8 cellular contexts compared by ENCODE assay signal in the genomic region with DNA sequence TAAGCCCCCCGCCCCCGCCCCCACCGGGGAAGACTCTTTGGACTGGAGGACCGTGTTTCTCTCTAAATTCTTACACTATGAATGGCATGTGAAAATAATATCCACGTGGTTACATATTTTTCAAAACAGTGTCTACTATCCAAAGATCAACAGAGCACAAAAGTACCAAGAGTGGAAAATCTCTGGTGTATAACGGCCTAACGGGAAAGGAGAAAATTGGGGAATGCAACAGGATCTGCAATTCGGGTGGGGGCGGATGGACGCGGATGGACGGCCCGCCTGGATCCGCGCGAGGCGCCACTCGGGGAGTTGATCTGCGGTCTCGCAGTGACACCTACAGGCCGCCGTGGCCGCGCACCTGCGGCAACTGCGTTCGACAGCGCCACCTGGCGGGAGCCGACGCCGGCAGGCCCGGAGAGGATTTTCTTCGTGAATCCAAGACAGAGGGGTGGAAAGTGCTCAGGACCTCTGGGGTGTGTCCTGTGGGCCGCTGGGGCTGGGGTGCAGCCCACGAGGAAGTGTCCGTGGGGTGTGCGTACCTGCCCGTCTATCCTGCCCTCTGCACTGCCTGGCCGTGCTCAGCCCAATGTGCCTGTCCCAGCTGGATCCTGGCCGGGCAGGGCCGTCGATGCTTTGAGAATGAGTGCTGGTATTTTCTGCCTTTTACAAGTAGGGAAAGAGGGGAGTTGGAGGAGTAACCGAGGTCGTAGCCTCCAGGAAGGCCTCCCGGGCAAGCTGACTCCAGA. TPM values are rescaled to one million over a fixed set of nuclear protein-coding genes. Genes with fewer than 3 reads are reported as not detected.
DNase-seq lines count a peak whose midpoint lies in the region; ATAC-seq and TF ChIP-seq lines count a peak whose summit lies in the region.

No MANE protein-coding gene starts in this region.

- no peaks in the 10 kb centered on the region for H3K36me3 ChIP-seq in heart right ventricle

- DNase-seq in Caki2 (ENCODE audit: low read depth): peak; percentile 59
- no peak for DNase-seq in LNCaP clone FGC (ENCODE audit: low read depth)
- DNase-seq in T-helper 1 cell: peak; percentile 69 to 84 (median 79)
- peak; percentile 72 for DNase-seq in activated naive CD8-positive, alpha-beta T cell treated with anti-CD3 and anti-CD28 coated beads, Interleukin-2, amount 50 U/mL, for 16 hours (ENCODE audit: low read depth, low spot score)
- DNase-seq in heart right ventricle: peak; percentile 75 to 89
- DNase-seq in retinal pigment epithelial cell (ENCODE audit: low read depth): no peak

- no peaks in the 10 kb centered on the region for H3K9me3 ChIP-seq in heart right ventricle

- intact Hi-C loops in heart right ventricle (cut with DNase I): loop anchor here (1.0 to 10.0 kb wide), 9 partner anchors 613 to 825 kb away; partner anchors contain the start of gene CTCFL (in 1 of the 10)

- TF ChIP-seq CTCF in LNCaP clone FGC (IDR thresholded peaks at IDR 0.05; ENCODE audit: control insufficient read depth, extremely low read depth, insufficient read depth) (peak; percentile 100), heart right ventricle (IDR thresholded peaks at IDR 0.05) (peak; percentile 100), retinal pigment epithelial cell (conservative IDR thresholded peaks at IDR 0.05; ENCODE audit: low read depth, low read length) (peak; percentile 100)

- 5 to 7% methylated on average over 46 of the region's 46 CpGs for WGBS in heart right ventricle, 2 donors

- in situ Hi-C loops in Caki2 (cut with HindIII; ENCODE audit: low pct_unique_long_range_greater_than_20kb, low sequenced_read_pairs): no loop called here

- ATAC-seq in GM21528 (IDR thresholded peaks at IDR 0.05; ENCODE audit: low FRiP score, unreplicated experiment) (peak; percentile 67), heart right ventricle (peak; percentile 79 to 92 (median 90)), GM21619 (IDR thresholded peaks at IDR 0.05; ENCODE audit: unreplicated experiment) (no peak)

- no peak overlapping the region for H3K27ac ChIP-seq in heart right ventricle

- peaks cover 0 to 24% (median 17%) of the 10 kb centered on the region in 7 donors for H3K27me3 ChIP-seq in heart right ventricle

- H3K4me3 ChIP-seq in LNCaP clone FGC (ENCODE audit: low read depth, low read length) (no peak overlapping the region), heart right ventricle (no peak overlapping the region), retinal pigment epithelial cell (ENCODE audit: low read length) (no peak overlapping the region)

- peaks cover 0 to 3% (median 0%) of the 10 kb centered on the region in 9 donors for H3K4me1 ChIP-seq in heart right ventricle

RNA-seq across cellular contexts. Expression of gene ANKRD60, which starts 18.6 kb away (rescaled TPM):
- not detected in 2 replicates for total RNA-seq in Caki2 (2014; rRNA removed; shearing (Covaris generic); ENCODE audit: low replicate concordance)
- total RNA-seq in heart right ventricle: not detected
- polyA plus RNA-seq in heart right ventricle: not detected

Comparison
In these comparisons a context has a peak if more than half of its experiments do, and no peak if none do; other contexts are left out.
1. DNase-seq: peak in Caki2 (single experiment), T-helper 1 cell (5 of 5), activated naive CD8-positive, alpha-beta T cell treated with anti-CD3 and anti-CD28 coated beads, Interleukin-2, amount 50 U/mL, for 16 hours (single experiment) and heart right ventricle (2 of 2); none in LNCaP clone FGC (single experiment) and retinal pigment epithelial cell (single experiment).
2. Peak in every context shown above with its lines, with median percentiles within 50 percentile points of each other: CTCF ChIP-seq.